ENCODE assay signal across 23 cellular contexts in genomic region chr6:17632929-17633328, GRCh38. TPM values are rescaled to one million over a fixed set of nuclear protein-coding genes. Genes with fewer than 3 reads are reported as not detected.
DNase-seq lines count a peak whose midpoint lies in the region; ATAC-seq, FAIRE-seq and TF ChIP-seq lines count a peak whose summit lies in the region.
"Had no signal": no experiment of that assay in that cellular context is flagged by ENCODE, and none has a peak within 500 bp of the region (broad histone marks: within the 10 kb centered on the region; RNA-seq: fewer than 3 reads in every experiment).

No MANE protein-coding gene starts in this region.

- peak overlapping the region in 1 of 4 donors; percentile 47 for H3K4me3 Mint-ChIP-seq in CD4-positive, CD25-positive, alpha-beta regulatory T cell
- H3K4me3 Mint-ChIP-seq in CD8-positive, alpha-beta T cell, result peak overlapping the region; percentile 27
- no peak overlapping the region for H3K4me3 Mint-ChIP-seq in activated CD4-positive, alpha-beta memory T cell treated with anti-CD3 and anti-CD28 coated beads, Interleukin-2, amount 10 ng/mL, durations not matched to agents 7 days and 5 days
- H3K4me3 Mint-ChIP-seq in memory B cell, result no peak overlapping the region
- H3K4me3 Mint-ChIP-seq: HFFc6; stimulated activated naive B cell treated with anti-CD40 and anti-IgM and Interleukin-4, amounts not matched to agents 10 μg/mL and 1 μg/mL and 100 μg/mL, for 72 hours had no signal

- no peak for DNase-seq in CD4-positive, CD25-positive, alpha-beta regulatory T cell
- no peak for DNase-seq in CD8-positive, alpha-beta T cell
- DNase-seq in activated CD4-positive, alpha-beta memory T cell treated with anti-CD3 and anti-CD28 coated beads, Interleukin-2, amount 10 ng/mL, durations not matched to agents 7 days and 5 days, result no peak
- DNase-seq in memory B cell (ENCODE audit: low spot score in 2 of 2) (no peak), HuH-7 (ENCODE audit: low spot score) (no peak), HTR-8/SVneo (ENCODE audit: insufficient read length, low spot score) (no peak)
- DNase-seq: activated effector memory CD4-positive, alpha-beta T cell treated with anti-CD3 and anti-CD28 coated beads, Interleukin-2, amount 50 U/mL, for 16 hours; aorta; DMS79 treated with DMSO at 0.1 percent for 48 hours; HFFc6; lower lobe of right lung; NCI-H1417; NCI-H2107; nucleus accumbens; Peyer's patch; small intestine; stimulated activated CD4-positive, alpha-beta T cell treated with anti-CD3 and anti-CD28 coated beads, Interleukin-2, amount 100 ng/mL, for 24 hours; stimulated activated naive B cell treated with anti-CD40 and anti-IgM and Interleukin-4, amounts not matched to agents 10 μg/mL and 1 μg/mL and 100 μg/mL, for 72 hours had no signal

- CTCF ChIA-PET in CD8-positive, alpha-beta T cell (lab: Charles Lee), result interaction anchor here (1.4 kb wide), 1 partner anchor 32 kb away, joined by 4 read pairs; no protein-coding TSS in a partner anchor
- CTCF ChIA-PET in activated CD4-positive, alpha-beta memory T cell treated with anti-CD3 and anti-CD28 coated beads, Interleukin-2, amount 10 ng/mL, durations not matched to agents 7 days and 5 days (lab: Charles Lee), result interaction anchor here (1.6 kb wide), 1 partner anchor 49 kb away, joined by 3 read pairs; no protein-coding TSS in a partner anchor

- H3K9me3 Mint-ChIP-seq in CD4-positive, CD25-positive, alpha-beta regulatory T cell, result peaks cover 0 to 2% (median 0%) of the 10 kb centered on the region in 7 donors
- H3K9me3 Mint-ChIP-seq in CD8-positive, alpha-beta T cell, result no peaks in the 10 kb centered on the region
- no peaks in the 10 kb centered on the region for H3K9me3 Mint-ChIP-seq in activated CD4-positive, alpha-beta memory T cell treated with anti-CD3 and anti-CD28 coated beads, Interleukin-2, amount 10 ng/mL, durations not matched to agents 7 days and 5 days
- no peaks in the 10 kb centered on the region for H3K9me3 Mint-ChIP-seq in memory B cell
- H3K9me3 Mint-ChIP-seq: HFFc6; stimulated activated naive B cell treated with anti-CD40 and anti-IgM and Interleukin-4, amounts not matched to agents 10 μg/mL and 1 μg/mL and 100 μg/mL, for 72 hours had no signal

- H3K27ac Mint-ChIP-seq in CD4-positive, CD25-positive, alpha-beta regulatory T cell, result peak overlapping the region; percentile 23 to 95 (median 60)
- peak overlapping the region; percentile 41 for H3K27ac Mint-ChIP-seq in CD8-positive, alpha-beta T cell
- peak overlapping the region; percentile 84 for H3K27ac Mint-ChIP-seq in activated CD4-positive, alpha-beta memory T cell treated with anti-CD3 and anti-CD28 coated beads, Interleukin-2, amount 10 ng/mL, durations not matched to agents 7 days and 5 days
- peak overlapping the region; percentile 65 for H3K27ac Mint-ChIP-seq in memory B cell

- H3K4me1 Mint-ChIP-seq in CD4-positive, CD25-positive, alpha-beta regulatory T cell, result peaks cover 23 to 62% (median 47%) of the 10 kb centered on the region in 4 donors
- H3K4me1 Mint-ChIP-seq in CD8-positive, alpha-beta T cell (ENCODE audit: low read depth), result peaks cover 55% of the 10 kb centered on the region
- peaks cover 59% of the 10 kb centered on the region for H3K4me1 Mint-ChIP-seq in activated CD4-positive, alpha-beta memory T cell treated with anti-CD3 and anti-CD28 coated beads, Interleukin-2, amount 10 ng/mL, durations not matched to agents 7 days and 5 days
- H3K4me1 Mint-ChIP-seq in memory B cell, result peaks cover 33% of the 10 kb centered on the region

- POLR2A ChIA-PET in CD8-positive, alpha-beta T cell (lab: Charles Lee), result interaction anchor here (0.6 to 2.8 kb wide), 3 partner anchors 32 to 810 kb away, joined by 3 to 13 read pairs (median 6); partner anchors contain the start of gene FAM8A1
- POLR2A ChIA-PET in activated CD4-positive, alpha-beta memory T cell treated with anti-CD3 and anti-CD28 coated beads, Interleukin-2, amount 10 ng/mL, durations not matched to agents 7 days and 5 days (lab: Charles Lee), result interaction anchor here (0.8 to 2.2 kb wide), 3 partner anchors 12 to 73 kb away, joined by 3 to 11 read pairs (median 9); partner anchors contain the start of genes FAM8A1 and NUP153

- H3K4me3 ChIP-seq in CD4-positive, CD25-positive, alpha-beta regulatory T cell (ENCODE audit: low read depth, low read length), result no peak overlapping the region
- no peak overlapping the region for H3K4me3 ChIP-seq in CD8-positive, alpha-beta T cell (ENCODE audit: low read depth, low read length)
- H3K4me3 ChIP-seq: lower lobe of right lung, Peyer's patch, SJSA1, thoracic aorta had no signal

- peaks cover 42% of the 10 kb centered on the region for H3K36me3 Mint-ChIP-seq in CD4-positive, CD25-positive, alpha-beta regulatory T cell
- peaks cover 69% of the 10 kb centered on the region for H3K36me3 Mint-ChIP-seq in CD8-positive, alpha-beta T cell
- peaks cover 84% of the 10 kb centered on the region for H3K36me3 Mint-ChIP-seq in activated CD4-positive, alpha-beta memory T cell treated with anti-CD3 and anti-CD28 coated beads, Interleukin-2, amount 10 ng/mL, durations not matched to agents 7 days and 5 days (ENCODE audit: low read depth)
- H3K36me3 Mint-ChIP-seq in memory B cell, result peaks cover 31% of the 10 kb centered on the region

- intact Hi-C loops in CD8-positive, alpha-beta T cell (cut with DNase I, micrococcal nuclease), result loop anchor here in 1 of 2 experiments (10.0 kb wide), 1 partner anchor 48 kb away; no protein-coding TSS in a partner anchor

- no peak for FAIRE-seq in HTR-8/SVneo (lab: Jason Lieb, UNC)
- FAIRE-seq: endothelial cell of umbilical vein, HepG2, small intestine had no signal

- H3K4me1 ChIP-seq in CD4-positive, CD25-positive, alpha-beta regulatory T cell (ENCODE audit: control insufficient read depth, insufficient read depth, low read length, poor library complexity, severe bottlenecking), result peaks cover 15% of the 10 kb centered on the region
- H3K4me1 ChIP-seq in CD8-positive, alpha-beta T cell (ENCODE audit: insufficient read depth, low read length), result peaks cover 24% of the 10 kb centered on the region
- H3K4me1 ChIP-seq: Peyer's patch had no signal

- ATAC-seq in CD4-positive, CD25-positive, alpha-beta regulatory T cell (ENCODE audit: low read depth in 2 of 2), result no peak
- ATAC-seq in CD8-positive, alpha-beta T cell, result peak; percentile 53
- ATAC-seq in memory B cell (ENCODE audit: low read depth), result no peak
- no peak for ATAC-seq in HG03280 (IDR thresholded peaks at IDR 0.05; ENCODE audit: unreplicated experiment)
- ATAC-seq: HepG2; lower lobe of right lung; stimulated activated naive B cell treated with anti-CD40 and anti-IgM and Interleukin-4, amounts not matched to agents 10 μg/mL and 1 μg/mL and 100 μg/mL, for 72 hours had no signal

- H3K27ac ChIP-seq in CD4-positive, CD25-positive, alpha-beta regulatory T cell (ENCODE audit: insufficient read depth, low read length, poor library complexity, severe bottlenecking), result no peak overlapping the region
- H3K27ac ChIP-seq in CD8-positive, alpha-beta T cell (ENCODE audit: low read depth, low read length), result no peak overlapping the region
- H3K27ac ChIP-seq: lower lobe of right lung, Peyer's patch, SJSA1, thoracic aorta had no signal

- no peaks in the 10 kb centered on the region for H3K27me3 Mint-ChIP-seq in CD4-positive, CD25-positive, alpha-beta regulatory T cell
- no peaks in the 10 kb centered on the region for H3K27me3 Mint-ChIP-seq in CD8-positive, alpha-beta T cell (ENCODE audit: low read depth)
- H3K27me3 Mint-ChIP-seq in activated CD4-positive, alpha-beta memory T cell treated with anti-CD3 and anti-CD28 coated beads, Interleukin-2, amount 10 ng/mL, durations not matched to agents 7 days and 5 days, result no peaks in the 10 kb centered on the region
- no peaks in the 10 kb centered on the region for H3K27me3 Mint-ChIP-seq in memory B cell
- H3K27me3 Mint-ChIP-seq: stimulated activated naive B cell treated with anti-CD40 and anti-IgM and Interleukin-4, amounts not matched to agents 10 μg/mL and 1 μg/mL and 100 μg/mL, for 72 hours had no signal

- no peaks in the 10 kb centered on the region for H3K27me3 ChIP-seq in CD4-positive, CD25-positive, alpha-beta regulatory T cell (ENCODE audit: control insufficient read depth, insufficient read depth, low read length)
- no peaks in the 10 kb centered on the region for H3K27me3 ChIP-seq in CD8-positive, alpha-beta T cell (ENCODE audit: insufficient read depth, low read length)
- H3K27me3 ChIP-seq: Peyer's patch, SJSA1 had no signal

- no peak for TF ChIP-seq CTCF in CD8-positive, alpha-beta T cell (IDR thresholded peaks at IDR 0.05)

- H3K36me3 ChIP-seq in CD4-positive, CD25-positive, alpha-beta regulatory T cell (ENCODE audit: control insufficient read depth, insufficient read depth, low read length), result peaks cover 59% of the 10 kb centered on the region
- H3K36me3 ChIP-seq in CD8-positive, alpha-beta T cell (ENCODE audit: insufficient read depth, low read length), result peaks cover 16% of the 10 kb centered on the region

- H3K9me3 ChIP-seq in CD4-positive, CD25-positive, alpha-beta regulatory T cell (ENCODE audit: control insufficient read depth in 2 of 2, low read length in 2 of 2), result no peaks in the 10 kb centered on the region
- no peaks in the 10 kb centered on the region for H3K9me3 ChIP-seq in CD8-positive, alpha-beta T cell (ENCODE audit: low read length)
- H3K9me3 ChIP-seq: lower lobe of right lung, Peyer's patch, SJSA1, thoracic aorta had no signal

RNA-seq across cellular contexts. Expression of gene FAM8A1, which starts 32.8 kb away (rescaled TPM):
- total RNA-seq in CD4-positive, CD25-positive, alpha-beta regulatory T cell, result 17.0 TPM
- 1 to 10 TPM; 3.0 to 5.6 (median 3.8) TPM for polyA plus RNA-seq in CD4-positive, CD25-positive, alpha-beta regulatory T cell
- 10 to 100 TPM; 17.6 to 17.8 TPM for total RNA-seq in CD8-positive, alpha-beta T cell
- 10 to 100 TPM; 14.1 to 14.3 TPM for total RNA-seq in activated CD4-positive, alpha-beta memory T cell treated with anti-CD3 and anti-CD28 coated beads, Interleukin-2, amount 10 ng/mL, durations not matched to agents 7 days and 5 days
